In genomic region chr17:78573955-78574354, GRCh38 we compare ENCODE assay signal across 17 cellular contexts. TPM values are rescaled to one million over a fixed set of nuclear protein-coding genes. Genes with fewer than 3 reads are reported as not detected.
A peak's percentile ranks its signal among the peaks of the same experiment; 100 is the strongest.
DNase-seq lines count a peak whose midpoint lies in the region; ATAC-seq, FAIRE-seq and TF ChIP-seq lines count a peak whose summit lies in the region.
"Had no signal": no experiment of that assay in that cellular context is flagged by ENCODE, and none has a peak within 500 bp of the region (broad histone marks: within the 10 kb centered on the region; RNA-seq: fewer than 3 reads in every experiment).

No MANE protein-coding gene starts in this region.

- no peaks in the 10 kb centered on the region for H4K20me1 ChIP-seq in IMR-90 (ENCODE audit: insufficient read depth, low read length)

- POLR2A ChIA-PET in IMR-90 (lab: Charles Lee; ENCODE audit: unreplicated experiment) = no interaction called here

- no peak overlapping the region for H3K18ac ChIP-seq in IMR-90 (ENCODE audit: low read depth, low read length)

- no peaks in the 10 kb centered on the region for H3K36me3 ChIP-seq in IMR-90 (ENCODE audit: control insufficient read depth, insufficient read depth, low read length)
- H3K36me3 ChIP-seq: prostate gland, WERI-Rb-1 had no signal

- DNase-seq in NCI-H82 (lab: John Stamatoyannopoulos, UW) = peak; percentile 43
- no peak for DNase-seq in NCI-H82 treated with DMSO at 0.1 percent for 48 hours (lab: John Stamatoyannopoulos, UW; ENCODE audit: unreplicated experiment)
- no peak for DNase-seq in IMR-90
- DNase-seq in SHP77 (lab: John Stamatoyannopoulos, UW) = peak; percentile 69 to 90
- DNase-seq in activated CD4-positive, alpha-beta T cell treated with anti-CD3 and anti-CD28 coated beads, Interleukin-2, amount 50 U/mL, for 48 hours = no peak
- DNase-seq in activated naive CD4-positive, alpha-beta T cell treated with Interleukin-2 at 50 U/mL for 16 hours = no peak
- no peak for DNase-seq in frontal cortex (ENCODE audit: low spot score in 2 of 2)
- DNase-seq: activated naive CD4-positive, alpha-beta T cell treated with anti-CD3 and anti-CD28 coated beads for 36 hours; hypothalamus; NCI-H1105; NCI-H526 treated with DMSO at 0.1 percent for 48 hours; stimulated activated CD4-positive, alpha-beta T cell treated with anti-CD3 and anti-CD28 coated beads, Interleukin-12 subunit alpha, Interleukin-12 subunit beta, amount 100 ng/mL, for 4 hours; WERI-Rb-1 had no signal

- H3K14ac ChIP-seq in IMR-90 (replicated peaks; ENCODE audit: low read depth, low read length) = no peak overlapping the region

- H2AK5ac ChIP-seq in IMR-90 (ENCODE audit: low read depth, low read length) = no peak overlapping the region

- dilution Hi-C loops in IMR-90 (cut with HindIII; ENCODE audit: low sequenced_read_pairs, unreplicated experiment) = no loop called here

- H3K4me3 ChIP-seq in IMR-90 (ENCODE audit: insufficient read depth, low read depth, low read length) = no peak overlapping the region
- H3K4me3 ChIP-seq: prostate gland, SK-N-MC had no signal

- no peak overlapping the region for H4K8ac ChIP-seq in IMR-90 (ENCODE audit: low read depth in 2 of 2, low read length in 2 of 2)

- no peaks in the 10 kb centered on the region for H3K79me1 ChIP-seq in IMR-90 (ENCODE audit: low read depth in 1 of 2, low read length in 2 of 2)

- FAIRE-seq in frontal cortex (lab: Jason Lieb, UNC) = no peak

- CTCF ChIA-PET in IMR-90 (lab: Yijun Ruan, JAX) = no interaction called here

- peak overlapping the region; percentile 43 for H2AFZ ChIP-seq in IMR-90 (replicated peaks; ENCODE audit: low read length, poor library complexity)

- intact Hi-C loops in IMR-90 (cut with micrococcal nuclease) = no loop called here

- no peak for ATAC-seq in IMR-90 (ENCODE audit: low read depth)
- ATAC-seq in GM18858 (IDR thresholded peaks at IDR 0.05; ENCODE audit: unreplicated experiment) = no peak

- H3K4me1 ChIP-seq in IMR-90 (ENCODE audit: control insufficient read depth, insufficient read depth, low read length) = no peaks in the 10 kb centered on the region
- H3K4me1 ChIP-seq: prostate gland had no signal

- H3K9me3 ChIP-seq in IMR-90 (ENCODE audit: control insufficient read depth, insufficient read depth, low read length) = no peaks in the 10 kb centered on the region
- H3K9me3 ChIP-seq: prostate gland had no signal

- H3K9ac ChIP-seq in IMR-90 (ENCODE audit: low read depth, low read length) = no peak overlapping the region

- BruUV-seq in IMR-90 (replicated peaks; lab: Mats Ljungman, UMichigan) = no TSS peak

- H2BK5ac ChIP-seq in IMR-90 (ENCODE audit: low read depth, low read length, poor library complexity, severe bottlenecking) = no peak overlapping the region

- no peaks in the 10 kb centered on the region for H3K9me1 ChIP-seq in IMR-90 (ENCODE audit: insufficient read depth, low read length)

- no peak for TF ChIP-seq RAD21 in IMR-90 (IDR thresholded peaks at IDR 0.05; ENCODE audit: low read length)

- WGBS in IMR-90 (ENCODE audit: extremely low coverage in 2 of 2, insufficient read length in 1 of 2), 2 experiments = 20% methylated on average over 1 of the region's 8 CpGs; no CpG with 5 or more reads in 1 of the 2 experiments

- H4K5ac ChIP-seq in IMR-90 (ENCODE audit: low read depth, low read length) = no peak overlapping the region

- in situ Hi-C loops in IMR-90 (cut with MboI; ENCODE audit: low sequenced_read_pairs) = no loop called here

- H2BK15ac ChIP-seq in IMR-90 (ENCODE audit: low read depth, low read length) = no peak overlapping the region

- no peak for TF ChIP-seq POLR2A in IMR-90 (IDR thresholded peaks at IDR 0.05; ENCODE audit: low read depth, low read length)

- H3K27ac ChIP-seq in IMR-90 (ENCODE audit: insufficient read depth, low read length) = no peak overlapping the region
- H3K27ac ChIP-seq: prostate gland, SK-N-MC, WERI-Rb-1 had no signal

- no peak overlapping the region for H4K91ac ChIP-seq in IMR-90 (ENCODE audit: insufficient read depth, low read depth, low read length)

- H2BK20ac ChIP-seq in IMR-90 (ENCODE audit: low read depth, low read length) = no peak overlapping the region

- H3K4ac ChIP-seq in IMR-90 (ENCODE audit: low read depth, low read length) = no peak overlapping the region

- peaks cover 38% of the 10 kb centered on the region for H3K27me3 ChIP-seq in IMR-90 (ENCODE audit: control insufficient read depth, insufficient read depth, low read length)

- H3K23ac ChIP-seq in IMR-90 (ENCODE audit: low read depth, low read length) = no peak overlapping the region

- no peak for TF ChIP-seq CTCF in IMR-90 (conservative IDR thresholded peaks at IDR 0.05; ENCODE audit: low read depth, low read length)

- no peak overlapping the region for H2BK120ac ChIP-seq in IMR-90 (ENCODE audit: low read depth, low read length)

- no peak overlapping the region for H2AK9ac ChIP-seq in IMR-90 (replicated peaks; ENCODE audit: low read depth, low read length, poor library complexity)

- no peak overlapping the region; the same call in 1 of the 2 replicates for H3K56ac ChIP-seq in IMR-90 (ENCODE audit: extremely low read depth, insufficient read depth, low read length)

- H3K4me2 ChIP-seq in IMR-90 (ENCODE audit: low read depth, low read length) = no peak overlapping the region

TF ChIP-seq in IMR-90, 13 proteins besides CTCF, POLR2A, EP300 and RAD21:
- TF ChIP-seq MXI1 (IDR thresholded peaks at IDR 0.05; ENCODE audit: borderline replicate concordance, low read depth, low read length) = no peak
- TF ChIP-seq RFX5 (IDR thresholded peaks at IDR 0.05; ENCODE audit: low read depth, low read length) = no peak
- TF ChIP-seq CEBPB (IDR thresholded peaks at IDR 0.05; ENCODE audit: low read depth, low read length) = no peak
- no peak for TF ChIP-seq ELK1 (IDR thresholded peaks at IDR 0.05; ENCODE audit: borderline replicate concordance, low read depth, low read length)
- TF ChIP-seq CHD1 (IDR thresholded peaks at IDR 0.05; ENCODE audit: low read depth, low read length) = no peak
- no peak for TF ChIP-seq RCOR1 (IDR thresholded peaks at IDR 0.05; ENCODE audit: insufficient replicate concordance, low read length)
- no peak for TF ChIP-seq MAFK (IDR thresholded peaks at IDR 0.05; ENCODE audit: low read depth, low read length)

RNA-seq across cellular contexts. Expression of gene DNAH17, which starts 3.2 kb away (rescaled TPM):
- total RNA-seq in IMR-90 (2012; rRNA removed) (not detected in 2 replicates), frontal cortex (under 0.01 TPM)
- polyA plus RNA-seq in IMR-90 (2012; rRNA removed) = not detected in 2 replicates
- not detected in 2 replicates for polyA plus RNA-seq in IMR-90 (2012; cell fraction: cytosol; rRNA removed)
- not detected in 2 replicates for polyA plus RNA-seq in IMR-90 (2012; cell fraction: nucleus; rRNA removed; ENCODE audit: low replicate concordance)
- total RNA-seq: myocyte had no signal

Comparison
In these comparisons a context has a peak if more than half of its experiments do, and no peak if none do; other contexts are left out.
1. DNase-seq: peak in NCI-H82 (single experiment) and SHP77 (2 of 2); none in NCI-H82 treated with DMSO at 0.1 percent for 48 hours (single experiment), IMR-90 (single experiment), activated CD4-positive, alpha-beta T cell treated with anti-CD3 and anti-CD28 coated beads, Interleukin-2, amount 50 U/mL, for 48 hours (0 of 2), activated naive CD4-positive, alpha-beta T cell treated with Interleukin-2 at 50 U/mL for 16 hours (single experiment) and frontal cortex (0 of 2).